9 cellular contexts compared by ENCODE assay signal in the genomic region with DNA sequence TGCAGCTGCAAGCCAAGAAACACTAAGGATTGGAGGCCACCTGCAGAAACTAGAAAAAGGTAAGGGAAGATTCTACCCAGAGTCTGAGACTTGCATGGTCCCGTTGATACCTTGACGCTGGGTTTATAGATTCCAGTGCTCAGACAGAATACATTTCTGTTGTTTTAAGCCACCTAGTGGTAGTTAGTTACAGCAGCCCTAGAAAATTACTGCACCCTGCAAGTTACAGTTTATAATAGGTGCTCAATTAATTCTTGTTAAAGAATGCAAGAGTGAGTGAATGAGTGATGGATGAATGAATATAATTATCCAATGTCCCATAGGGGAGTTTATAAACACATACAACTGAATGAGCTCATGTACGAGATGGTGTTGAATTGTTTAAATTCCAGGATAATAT.
DNase-seq lines count a peak whose midpoint lies in the region; ATAC-seq and TF ChIP-seq lines count a peak whose summit lies in the region.
"Had no signal": no experiment of that assay in that cellular context is flagged by ENCODE, and none has a peak within 500 bp of the region (broad histone marks: within the 10 kb centered on the region; RNA-seq: fewer than 3 reads in every experiment).

No MANE protein-coding gene starts in this region.

- no peaks in the 10 kb centered on the region for H3K36me3 Mint-ChIP-seq in endothelial cell (ENCODE audit: low read depth, unreplicated experiment)
- H3K36me3 Mint-ChIP-seq: CD8-positive, alpha-beta T cell had no signal

- H3K4me3 ChIP-seq in A673 (ENCODE audit: low read depth, low read length, poor library complexity, severe bottlenecking) (no peak overlapping the region), NB4 (ENCODE audit: low read depth, low read length) (no peak overlapping the region)

- no peaks in the 10 kb centered on the region for H3K4me1 Mint-ChIP-seq in endothelial cell (ENCODE audit: unreplicated experiment)

- no peaks in the 10 kb centered on the region for H3K4me1 ChIP-seq in A673 (ENCODE audit: insufficient read depth, low read length, poor library complexity, severe bottlenecking)

- H3K36me3 ChIP-seq in A673 (ENCODE audit: insufficient read depth, low read length, poor library complexity, severe bottlenecking): no peaks in the 10 kb centered on the region

- H3K4me3 Mint-ChIP-seq in endothelial cell (ENCODE audit: unreplicated experiment): no peak overlapping the region
- H3K4me3 Mint-ChIP-seq: CD8-positive, alpha-beta T cell had no signal

- DNase-seq in A673 (ENCODE audit: low spot score): peak; percentile 52
- peak; percentile 60 for DNase-seq in NB4 (ENCODE audit: low read depth)
- no peak for DNase-seq in endothelial cell (ENCODE audit: low spot score)
- DNase-seq in activated T-cell treated with anti-CD3 and anti-CD28 coated beads, Interleukin-2, amount 50 U/mL, for 48 hours: no peak
- DNase-seq in cortex of kidney (lab: John Stamatoyannopoulos, UW): no peak
- no peak for DNase-seq in COR-L47 (lab: John Stamatoyannopoulos, UW)
- DNase-seq: CD8-positive, alpha-beta T cell had no signal

- CTCF ChIA-PET in A673 (lab: Charles Lee): no interaction called here

- H3K9me3 Mint-ChIP-seq in endothelial cell (ENCODE audit: unreplicated experiment): no peaks in the 10 kb centered on the region
- H3K9me3 Mint-ChIP-seq: CD8-positive, alpha-beta T cell had no signal

- H3K27me3 Mint-ChIP-seq in endothelial cell (ENCODE audit: unreplicated experiment): no peaks in the 10 kb centered on the region

- peak; percentile 83 for ATAC-seq in GM19351 (IDR thresholded peaks at IDR 0.05; ENCODE audit: unreplicated experiment)
- no peak for ATAC-seq in GM21717 (IDR thresholded peaks at IDR 0.05; ENCODE audit: unreplicated experiment)
- ATAC-seq: CD8-positive, alpha-beta T cell had no signal

- intact Hi-C loops in A673 (cut with micrococcal nuclease; ENCODE audit: unreplicated experiment): loop anchor here (1.0 to 2.0 kb wide), 2 partner anchors 180 to 350 kb away; no protein-coding TSS in a partner anchor

- H3K27ac ChIP-seq in A673 (ENCODE audit: low read depth, low read length, poor library complexity, severe bottlenecking): no peak overlapping the region

- no peaks in the 10 kb centered on the region for H3K27me3 ChIP-seq in A673 (replicated peaks; ENCODE audit: insufficient read depth, low read depth, low read length, poor library complexity)

- H3K9me3 ChIP-seq in A673 (ENCODE audit: low read depth, low read length, poor library complexity, severe bottlenecking): no peaks in the 10 kb centered on the region

- TF ChIP-seq POLR2A in NB4 (IDR thresholded peaks at IDR 0.05; ENCODE audit: extremely low read depth, insufficient read length): no peak

- BruUV-seq in A673 (replicated peaks; lab: Mats Ljungman, UMichigan): no TSS peak

- TF ChIP-seq CTCF in A673 (conservative IDR thresholded peaks at IDR 0.05; ENCODE audit: low read depth, low read length) (peak; percentile 65), NB4 (IDR thresholded peaks at IDR 0.05; ENCODE audit: low read depth, low read length) (peak; percentile 54), endothelial cell (IDR thresholded peaks at IDR 0.05; ENCODE audit: unreplicated experiment) (peak; percentile 59)

- POLR2A ChIA-PET in A673 (lab: Charles Lee; ENCODE audit: low non-redundant PET): no interaction called here

- H3K27ac Mint-ChIP-seq in endothelial cell (ENCODE audit: unreplicated experiment): no peak overlapping the region
- H3K27ac Mint-ChIP-seq: CD8-positive, alpha-beta T cell had no signal

Comparison
In these comparisons a context has a peak if more than half of its experiments do, and no peak if none do; other contexts are left out.
1. DNase-seq: peak in A673 (single experiment) and NB4 (single experiment); none in endothelial cell (single experiment), activated T-cell treated with anti-CD3 and anti-CD28 coated beads, Interleukin-2, amount 50 U/mL, for 48 hours (0 of 2), cortex of kidney (single experiment) and COR-L47 (single experiment).
2. Peak in every context shown above with its lines, with median percentiles within 50 percentile points of each other: CTCF ChIP-seq.